ENCODE assay signal across 1 cellular context in genomic region chr6:40395066-40395697, GRCh38.
TF ChIP-seq lines count a peak whose summit lies in the region.

No MANE protein-coding gene starts in this region.

TF ChIP-seq in SK-N-SH, 30 proteins besides CTCF, POLR2A, EP300 and RAD21 (continued from another document):
- no peak for TF ChIP-seq RCOR1 (IDR thresholded peaks at IDR 0.05; ENCODE audit: low read length)
- no peak for TF ChIP-seq GABPA (IDR thresholded peaks at IDR 0.05; ENCODE audit: low read depth)
- TF ChIP-seq NFIC (IDR thresholded peaks at IDR 0.05; ENCODE audit: borderline replicate concordance): no peak
- TF ChIP-seq ZBTB33 (IDR thresholded peaks at IDR 0.05; ENCODE audit: borderline replicate concordance, low read depth): no peak
- no peak for TF ChIP-seq FOXM1 (IDR thresholded peaks at IDR 0.05; ENCODE audit: low read depth)
- no peak for TF ChIP-seq FOXJ3 (CRISPR knock-in tag; IDR thresholded peaks at IDR 0.05)
- no peak for TF ChIP-seq FOSL2 (IDR thresholded peaks at IDR 0.05; ENCODE audit: borderline replicate concordance, low read depth)
- TF ChIP-seq PBX3 (IDR thresholded peaks at IDR 0.05): no peak
- TF ChIP-seq NRF1 (IDR thresholded peaks at IDR 0.05; ENCODE audit: low read depth, low read length): no peak
